ENCODE assay signal across 8 cellular contexts in genomic region chr2:73987109-73987947, GRCh38. TPM values are rescaled to one million over a fixed set of nuclear protein-coding genes. Genes with fewer than 3 reads are reported as not detected.
DNase-seq lines count a peak whose midpoint lies in the region; ATAC-seq and TF ChIP-seq lines count a peak whose summit lies in the region.

No MANE protein-coding gene starts in this region.

- H3K27me3 ChIP-seq in CD4-positive, CD25-positive, alpha-beta regulatory T cell (ENCODE audit: control insufficient read depth, insufficient read depth, low read length), result no peaks in the 10 kb centered on the region
- no peaks in the 10 kb centered on the region for H3K27me3 ChIP-seq in smooth muscle cell (ENCODE audit: low read depth)

- DNase-seq in CD4-positive, CD25-positive, alpha-beta regulatory T cell, result peak in 1 of 3 donors; percentile 62
- DNase-seq in NB4 (ENCODE audit: low read depth) (peak; percentile 67), smooth muscle cell (lab: John Stamatoyannopoulos, UW; ENCODE audit: unreplicated experiment) (no peak), DMS153 treated with DMSO at 0.1 percent for 48 hours (lab: John Stamatoyannopoulos, UW; ENCODE audit: unreplicated experiment) (no peak)
- DNase-seq in activated naive CD4-positive, alpha-beta T cell treated with anti-CD3 and anti-CD28 coated beads, Interleukin-2, amount 50 U/mL, for 16 hours, result peak; percentile 29
- no peak for DNase-seq in NK-92 treated with Interleukin-12 subunit alpha and Interleukin-12 subunit beta, amount 100 ng/mL, for 24 hours (lab: John Stamatoyannopoulos, UW)

- H3K4me2 ChIP-seq in smooth muscle cell, result peak overlapping the region; percentile 62

- no peak overlapping the region for H2AFZ ChIP-seq in smooth muscle cell (ENCODE audit: low read depth)

- no peak for TF ChIP-seq POLR2A in NB4 (IDR thresholded peaks at IDR 0.05; ENCODE audit: extremely low read depth, insufficient read length)

- H3K27ac ChIP-seq in CD4-positive, CD25-positive, alpha-beta regulatory T cell (ENCODE audit: insufficient read depth, low read length, poor library complexity, severe bottlenecking), result peak overlapping the region; percentile 80
- no peak overlapping the region for H3K27ac ChIP-seq in smooth muscle cell (ENCODE audit: low read depth)

- H3K36me3 Mint-ChIP-seq in CD4-positive, CD25-positive, alpha-beta regulatory T cell, result peaks cover 23% of the 10 kb centered on the region

- H3K4me1 Mint-ChIP-seq in CD4-positive, CD25-positive, alpha-beta regulatory T cell, result peaks cover 27 to 75% (median 57%) of the 10 kb centered on the region in 4 donors

- H3F3A ChIP-seq in smooth muscle cell (ENCODE audit: low read depth), result peaks cover 8% of the 10 kb centered on the region

- H3K9me3 ChIP-seq in CD4-positive, CD25-positive, alpha-beta regulatory T cell (ENCODE audit: control insufficient read depth in 2 of 2, low read length in 2 of 2), result peaks cover 0 to 4% of the 10 kb centered on the region in 2 experiments
- H3K9me3 ChIP-seq in iPS-18c (ENCODE audit: control insufficient read depth, insufficient read depth, low read length), result no peaks in the 10 kb centered on the region
- H3K9me3 ChIP-seq in smooth muscle cell (replicated peaks; ENCODE audit: low read depth), result no peaks in the 10 kb centered on the region

- H3K4me3 Mint-ChIP-seq in CD4-positive, CD25-positive, alpha-beta regulatory T cell, result peak overlapping the region; percentile 89 to 92 (median 90)

- WGBS in smooth muscle cell (ENCODE audit: low lambda C conversion rate), result 73% methylated on average over 24 of the region's 24 CpGs

- H3K79me2 ChIP-seq in smooth muscle cell (ENCODE audit: low read depth), result peaks cover 35% of the 10 kb centered on the region

- H4K20me1 ChIP-seq in smooth muscle cell (ENCODE audit: low read depth), result peaks cover 35% of the 10 kb centered on the region

- no peak overlapping the region for H3K9ac ChIP-seq in smooth muscle cell (ENCODE audit: low read depth)

- H3K27ac Mint-ChIP-seq in CD4-positive, CD25-positive, alpha-beta regulatory T cell, result peak overlapping the region in 2 of 3 donors; percentile 90 to 92

- H3K9me3 Mint-ChIP-seq in CD4-positive, CD25-positive, alpha-beta regulatory T cell, result peaks cover 0 to 8% (median 4%) of the 10 kb centered on the region in 7 donors

- H3K36me3 ChIP-seq in CD4-positive, CD25-positive, alpha-beta regulatory T cell (ENCODE audit: control insufficient read depth, insufficient read depth, low read length), result peaks cover 3% of the 10 kb centered on the region
- H3K36me3 ChIP-seq in smooth muscle cell (ENCODE audit: low read depth), result no peaks in the 10 kb centered on the region

- ATAC-seq in CD4-positive, CD25-positive, alpha-beta regulatory T cell (ENCODE audit: low read depth in 2 of 2), result peak; percentile 42 to 55
- ATAC-seq in HG03520 (IDR thresholded peaks at IDR 0.05; ENCODE audit: unreplicated experiment), result no peak

- TF ChIP-seq CTCF in NB4 (IDR thresholded peaks at IDR 0.05; ENCODE audit: low read depth, low read length), result no peak
- no peak for TF ChIP-seq CTCF in smooth muscle cell (IDR thresholded peaks at IDR 0.05; ENCODE audit: borderline replicate concordance, insufficient read depth, poor library complexity, severe bottlenecking)

- no peaks in the 10 kb centered on the region for H3K27me3 Mint-ChIP-seq in CD4-positive, CD25-positive, alpha-beta regulatory T cell

- H3K4me3 ChIP-seq in CD4-positive, CD25-positive, alpha-beta regulatory T cell (ENCODE audit: low read depth, low read length), result peak overlapping the region; percentile 76
- H3K4me3 ChIP-seq in NB4 (ENCODE audit: low read depth, low read length) (peak overlapping the region; percentile 64), iPS-18c (ENCODE audit: insufficient read depth, low read depth, low read length) (0 out of 2 replicates have a peak overlapping the region, but pooled peaks have one; percentile 6), smooth muscle cell (peak overlapping the region; percentile 37)

- H3K4me1 ChIP-seq in CD4-positive, CD25-positive, alpha-beta regulatory T cell (ENCODE audit: control insufficient read depth, insufficient read depth, low read length, poor library complexity, severe bottlenecking), result peaks cover 58% of the 10 kb centered on the region
- peaks cover 34% of the 10 kb centered on the region for H3K4me1 ChIP-seq in smooth muscle cell (ENCODE audit: low read depth)

RNA-seq across cellular contexts. Expression of gene TET3, which starts 2.6 kb away (rescaled TPM):
- total RNA-seq in CD4-positive, CD25-positive, alpha-beta regulatory T cell, result 26.3 TPM
- under 1 TPM; 0.22 to 0.30 (median 0.26) TPM for polyA plus RNA-seq in CD4-positive, CD25-positive, alpha-beta regulatory T cell
- 10.4 and 12.7 TPM in 2 replicates for total RNA-seq in smooth muscle cell
- 3.2 TPM in 2 replicates for polyA plus RNA-seq in smooth muscle cell

Comparison
In these comparisons a context has a peak if more than half of its experiments do, and no peak if none do; other contexts are left out.
1. DNase-seq: peak in NB4 (single experiment) and activated naive CD4-positive, alpha-beta T cell treated with anti-CD3 and anti-CD28 coated beads, Interleukin-2, amount 50 U/mL, for 16 hours (single experiment); none in smooth muscle cell (single experiment), DMS153 treated with DMSO at 0.1 percent for 48 hours (single experiment) and NK-92 treated with Interleukin-12 subunit alpha and Interleukin-12 subunit beta, amount 100 ng/mL, for 24 hours (single experiment).
2. H3K4me3 ChIP-seq: peak in every context shown above with its lines; median percentile 76 in CD4-positive, CD25-positive, alpha-beta regulatory T cell; 64 in NB4; 37 in smooth muscle cell; 6 in iPS-18c.